ENCODE assay signal across 8 cellular contexts in genomic region chr15:41660235-41661077, GRCh38. TPM values are rescaled to one million over a fixed set of nuclear protein-coding genes. Genes with fewer than 3 reads are reported as not detected.
A peak's percentile ranks its signal among the peaks of the same experiment; 100 is the strongest.
DNase-seq lines count a peak whose midpoint lies in the region; ATAC-seq and TF ChIP-seq lines count a peak whose summit lies in the region.

Gene MGA (plus strand): TSS chr15:41660405.

- H3K4me1 ChIP-seq in breast epithelium (no peaks in the 10 kb centered on the region), smooth muscle cell (ENCODE audit: low read depth) (peaks cover 6% of the 10 kb centered on the region)

- H3K9me3 ChIP-seq in breast epithelium (no peaks in the 10 kb centered on the region), smooth muscle cell (replicated peaks; ENCODE audit: low read depth) (no peaks in the 10 kb centered on the region)

- TF ChIP-seq POLR2A in breast epithelium (IDR thresholded peaks at IDR 0.05): no peak

- H3K36me3 ChIP-seq in breast epithelium (no peaks in the 10 kb centered on the region), smooth muscle cell (ENCODE audit: low read depth) (no peaks in the 10 kb centered on the region)

- peak within 1 kb of the TSS; percentile 44 to 77 (median 63) for H3K4me3 ChIP-seq in breast epithelium
- H3K4me3 ChIP-seq in smooth muscle cell: peak within 1 kb of the TSS; percentile 57

- WGBS in smooth muscle cell (ENCODE audit: low lambda C conversion rate): 2% methylated on average over 92 of the region's 93 CpGs

- ATAC-seq in HG02970 (IDR thresholded peaks at IDR 0.05; ENCODE audit: low FRiP score, unreplicated experiment): peak; percentile 78

- no peaks in the 10 kb centered on the region for H3F3A ChIP-seq in smooth muscle cell (ENCODE audit: low read depth)

- intact Hi-C loops in breast epithelium (cut with DNase I; ENCODE audit: low total_unique reads): no loop called here

- H3K79me2 ChIP-seq in smooth muscle cell (ENCODE audit: low read depth): peaks cover 47% of the 10 kb centered on the region

- H3K4me2 ChIP-seq in smooth muscle cell: peak within 1 kb of the TSS; percentile 93

- H3K27me3 ChIP-seq in breast epithelium: no peaks in the 10 kb centered on the region
- no peaks in the 10 kb centered on the region for H3K27me3 ChIP-seq in smooth muscle cell (ENCODE audit: low read depth)

- TF ChIP-seq CTCF in VCaP (conservative IDR thresholded peaks at IDR 0.05) (peak; percentile 15; the same call in 1 of the 2 replicates), breast epithelium (IDR thresholded peaks at IDR 0.05) (no peak), smooth muscle cell (IDR thresholded peaks at IDR 0.05; ENCODE audit: borderline replicate concordance, insufficient read depth, poor library complexity, severe bottlenecking) (no peak)

- peak; percentile 37 to 65 for DNase-seq in NCI-H187 (lab: John Stamatoyannopoulos, UW)
- no peak for DNase-seq in NCI-H187 treated with DMSO at 0.1 percent for 48 hours (lab: John Stamatoyannopoulos, UW)
- DNase-seq in NCI-H2029 (lab: John Stamatoyannopoulos, UW): peak; percentile 81
- peak; percentile 70 to 83 for DNase-seq in breast epithelium (ENCODE audit: low spot score in 2 of 2)
- peak; percentile 94 for DNase-seq in iPS-NIHi11 (ENCODE audit: low spot score)
- DNase-seq in smooth muscle cell (lab: John Stamatoyannopoulos, UW; ENCODE audit: unreplicated experiment): peak; percentile 80

- H2AFZ ChIP-seq in smooth muscle cell (ENCODE audit: low read depth): peak within 1 kb of the TSS; percentile 91

- peaks cover 47% of the 10 kb centered on the region for H4K20me1 ChIP-seq in smooth muscle cell (ENCODE audit: low read depth)

- peak within 1 kb of the TSS; percentile 54 for H3K9ac ChIP-seq in smooth muscle cell (ENCODE audit: low read depth)

- H3K27ac ChIP-seq in VCaP: peak within 1 kb of the TSS; percentile 83
- peak within 1 kb of the TSS; percentile 87 to 92 for H3K27ac ChIP-seq in breast epithelium
- H3K27ac ChIP-seq in smooth muscle cell (ENCODE audit: low read depth): peak within 1 kb of the TSS; percentile 80

RNA-seq across cellular contexts. Expression of gene MGA, which starts in this region (rescaled TPM):
- total RNA-seq in breast epithelium (10 to 100 TPM; 37.8 to 70.2 (median 65.9) TPM), smooth muscle cell (52.9 and 56.3 TPM in 2 replicates)
- 5.5 and 10.3 TPM in 2 replicates for polyA plus RNA-seq in smooth muscle cell
